Comparison of ENCODE assay signal across 26 cellular contexts in the genomic region with DNA sequence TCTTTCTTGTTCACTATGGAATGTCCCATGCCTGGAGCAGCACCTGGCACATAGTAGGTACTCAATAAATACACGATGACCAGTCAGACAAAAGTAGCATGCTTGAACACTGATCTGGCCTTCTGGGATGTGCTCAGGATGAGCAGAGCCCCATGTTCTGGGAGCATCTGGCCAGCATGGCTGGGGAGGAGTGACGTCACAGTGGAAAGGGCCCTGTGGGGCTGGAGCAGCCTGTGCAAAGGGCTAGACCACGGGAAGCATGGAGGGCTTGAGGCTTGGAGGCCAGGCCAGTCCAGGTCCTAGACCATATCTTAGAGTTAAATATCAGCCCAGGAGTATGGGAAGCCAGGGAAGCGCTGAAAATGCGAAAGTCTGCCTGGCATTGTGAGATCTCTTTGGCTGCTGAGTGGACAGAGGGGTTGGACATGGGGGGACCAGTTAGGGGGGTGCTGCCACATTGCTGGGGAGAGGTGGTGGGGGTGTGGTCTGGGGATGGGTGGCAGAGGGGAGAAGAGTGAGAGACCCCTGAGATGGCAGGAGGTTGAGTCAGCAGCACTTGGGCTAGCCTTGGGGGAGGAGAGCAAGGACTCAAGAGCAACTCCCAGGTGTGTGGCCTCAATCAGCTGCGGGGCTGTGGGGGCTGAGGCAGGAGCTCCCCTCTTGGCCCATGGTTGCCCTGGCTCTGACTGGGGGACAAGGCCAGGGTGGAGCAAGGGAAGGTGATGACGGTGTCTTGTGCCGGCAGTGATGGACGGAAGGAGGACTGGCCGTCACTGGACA. TPM values are rescaled to one million over a fixed set of nuclear protein-coding genes. Genes with fewer than 3 reads are reported as not detected.
DNase-seq lines count a peak whose midpoint lies in the region; ATAC-seq and TF ChIP-seq lines count a peak whose summit lies in the region.
"Had no signal": no experiment of that assay in that cellular context is flagged by ENCODE, and none has a peak within 500 bp of the region (broad histone marks: within the 10 kb centered on the region; RNA-seq: fewer than 3 reads in every experiment).

No MANE protein-coding gene starts in this region.

- no peak overlapping the region for H3K27ac ChIP-seq in uterus
- H3K27ac ChIP-seq: coronary artery, GM23248, PC-9 had no signal

- H3K36me3 ChIP-seq in uterus (no peaks in the 10 kb centered on the region), Caco-2 (ENCODE audit: control insufficient read depth, insufficient read depth, low read length) (no peaks in the 10 kb centered on the region)
- H3K36me3 ChIP-seq: breast epithelium had no signal

- H3K36me3 Mint-ChIP-seq in neural crest cell (ENCODE audit: low read depth) = no peaks in the 10 kb centered on the region
- no peaks in the 10 kb centered on the region for H3K36me3 Mint-ChIP-seq in Caco-2 (ENCODE audit: insufficient read depth, unreplicated experiment)
- H3K36me3 Mint-ChIP-seq: CD4-positive, alpha-beta memory T cell; naive thymus-derived CD4-positive, alpha-beta T cell had no signal

- CTCF ChIA-PET in Caco-2 (lab: Charles Lee) = no interaction called here

- POLR2A ChIA-PET in Caco-2 (lab: Charles Lee) = no interaction called here

- DNase-seq in Right ventricle myocardium superior (peak; percentile 54), cardiac septum (ENCODE audit: low spot score) (no peak), left ventricle myocardium superior (no peak), neural crest cell (ENCODE audit: low read depth, low spot score) (no peak), uterus (peak; percentile 39 to 49), Caco-2 (no peak), NCI-H526 treated with DMSO at 0.1 percent for 48 hours (lab: John Stamatoyannopoulos, UW) (no peak)
- DNase-seq in stimulated activated CD4-positive, alpha-beta T cell treated with anti-CD3 and anti-CD28 coated beads, Interleukin-2, amount 100 ng/mL, for 48 hours = no peak
- DNase-seq: activated CD8-positive, alpha-beta memory T cell treated with anti-CD3 and anti-CD28 coated beads for 24 hours; activated naive CD4-positive, alpha-beta T cell; activated T-cell treated with anti-CD3 and anti-CD28 coated beads, Interleukin-2, amount 50 U/mL, for 24 hours; CD4-positive, alpha-beta memory T cell; endodermal cell; GDM1; GM23248; KG1; MM.1S; naive thymus-derived CD4-positive, alpha-beta T cell; NCI-H1436; PC-9; SIG-M5 had no signal

- peaks cover 42% of the 10 kb centered on the region for H3K4me1 Mint-ChIP-seq in neural crest cell
- no peaks in the 10 kb centered on the region for H3K4me1 Mint-ChIP-seq in Caco-2 (ENCODE audit: low read depth, unreplicated experiment)
- H3K4me1 Mint-ChIP-seq: endodermal cell had no signal

- no TSS peak for BruUV-seq in Caco-2 (replicated peaks; lab: Mats Ljungman, UMichigan)

- H3K27me3 Mint-ChIP-seq in neural crest cell (ENCODE audit: low read depth) (no peaks in the 10 kb centered on the region), Caco-2 (ENCODE audit: insufficient read depth, unreplicated experiment) (no peaks in the 10 kb centered on the region)
- H3K27me3 Mint-ChIP-seq: activated T-cell treated with anti-CD3 and anti-CD28 coated beads, Interleukin-2, amount 50 U/mL, for 24 hours; CD4-positive, alpha-beta memory T cell; naive thymus-derived CD4-positive, alpha-beta T cell had no signal

- intact Hi-C loops in Right ventricle myocardium superior (cut with DNase I) = no loop called here
- intact Hi-C loops in cardiac septum (cut with DNase I) = no loop called here
- intact Hi-C loops in left ventricle myocardium superior (cut with micrococcal nuclease) = no loop called here
- intact Hi-C loops in uterus (cut with DNase I; ENCODE audit: low total_unique reads) = no loop called here
- intact Hi-C loops in Caco-2 (cut with micrococcal nuclease; ENCODE audit: unreplicated experiment) = no loop called here

- no peak for TF ChIP-seq POLR2A in uterus (IDR thresholded peaks at IDR 0.05)

- ATAC-seq in Right ventricle myocardium superior (ENCODE audit: poor library complexity) (no peak), left ventricle myocardium superior (peak; percentile 7)
- ATAC-seq: activated CD4-positive, CD25-positive, alpha-beta regulatory T cell treated with anti-CD3 and anti-CD28 coated beads, Interleukin-2, amount 50 U/mL, for 24 hours; naive thymus-derived CD4-positive, alpha-beta T cell had no signal

- H3K27ac Mint-ChIP-seq in neural crest cell (ENCODE audit: unreplicated experiment) (peak overlapping the region; percentile 72), Caco-2 (ENCODE audit: unreplicated experiment) (no peak overlapping the region)
- H3K27ac Mint-ChIP-seq: activated T-cell treated with anti-CD3 and anti-CD28 coated beads, Interleukin-2, amount 50 U/mL, for 24 hours; endodermal cell; memory B cell; naive thymus-derived CD4-positive, alpha-beta T cell had no signal

- no peak for TF ChIP-seq CTCF in neural crest cell (conservative IDR thresholded peaks at IDR 0.05)
- no peak for TF ChIP-seq CTCF in uterus (IDR thresholded peaks at IDR 0.05)
- TF ChIP-seq CTCF in Caco-2 (IDR thresholded peaks at IDR 0.05; ENCODE audit: insufficient read depth in 1 of 2, low read depth in 1 of 2, low read length in 1 of 2, severe bottlenecking in 1 of 2, unreplicated experiment in 1 of 2) = no peak

- H3K9me3 ChIP-seq in uterus = no peaks in the 10 kb centered on the region
- H3K9me3 ChIP-seq in Caco-2 = no peaks in the 10 kb centered on the region
- H3K9me3 ChIP-seq: breast epithelium had no signal

- H3K4me3 Mint-ChIP-seq in neural crest cell (peak overlapping the region; percentile 52), Caco-2 (ENCODE audit: unreplicated experiment) (no peak overlapping the region)
- H3K4me3 Mint-ChIP-seq: activated T-cell treated with anti-CD3 and anti-CD28 coated beads, Interleukin-2, amount 50 U/mL, for 24 hours; CD4-positive, alpha-beta memory T cell; endodermal cell; memory B cell; naive thymus-derived CD4-positive, alpha-beta T cell had no signal

- H3K4me1 ChIP-seq in uterus (peaks cover 26 to 50% of the 10 kb centered on the region in 2 donors), Caco-2 (no peaks in the 10 kb centered on the region)

- H3K27me3 ChIP-seq in uterus (no peaks in the 10 kb centered on the region), Caco-2 (replicated peaks; ENCODE audit: control insufficient read depth, insufficient read depth, low read length) (no peaks in the 10 kb centered on the region)
- H3K27me3 ChIP-seq: breast epithelium had no signal

- H3K4me3 ChIP-seq in uterus (no peak overlapping the region), Caco-2 (ENCODE audit: low read depth, low read length) (no peak overlapping the region)
- H3K4me3 ChIP-seq: breast epithelium, coronary artery, GM23248, PC-9 had no signal

- H3K9me3 Mint-ChIP-seq in neural crest cell (no peaks in the 10 kb centered on the region), Caco-2 (ENCODE audit: unreplicated experiment) (no peaks in the 10 kb centered on the region)
- H3K9me3 Mint-ChIP-seq: activated T-cell treated with anti-CD3 and anti-CD28 coated beads, Interleukin-2, amount 50 U/mL, for 24 hours; CD4-positive, alpha-beta memory T cell; endodermal cell; memory B cell; naive thymus-derived CD4-positive, alpha-beta T cell had no signal

RNA-seq across cellular contexts. Expression of a gene that starts 34.9 kb away (rescaled TPM):
- total RNA-seq in Right ventricle myocardium superior (53.3 TPM), cardiac septum (56.6 TPM), left ventricle myocardium superior (49.0 TPM), neural crest cell (24.3 and 26.5 TPM in 2 replicates), uterus (100 to 1,000 TPM in 1 of 4 donors, 10 to 100 TPM in 3; 32.8 to 122 (median 37.7) TPM), Caco-2 (2022) (2.5 and 3.1 TPM in 2 replicates)
- total RNA-seq: HT-29 had no signal

Comparison
In these comparisons a context has a peak if more than half of its experiments do, and no peak if none do; other contexts are left out.
1. DNase-seq: peak in Right ventricle myocardium superior (single experiment) and uterus (2 of 2); none in cardiac septum (single experiment), left ventricle myocardium superior (single experiment), neural crest cell (single experiment), Caco-2 (0 of 2), NCI-H526 treated with DMSO at 0.1 percent for 48 hours (single experiment) and stimulated activated CD4-positive, alpha-beta T cell treated with anti-CD3 and anti-CD28 coated beads, Interleukin-2, amount 100 ng/mL, for 48 hours (0 of 2).